ENCODE assay signal across 1 cellular context in the genomic region with DNA sequence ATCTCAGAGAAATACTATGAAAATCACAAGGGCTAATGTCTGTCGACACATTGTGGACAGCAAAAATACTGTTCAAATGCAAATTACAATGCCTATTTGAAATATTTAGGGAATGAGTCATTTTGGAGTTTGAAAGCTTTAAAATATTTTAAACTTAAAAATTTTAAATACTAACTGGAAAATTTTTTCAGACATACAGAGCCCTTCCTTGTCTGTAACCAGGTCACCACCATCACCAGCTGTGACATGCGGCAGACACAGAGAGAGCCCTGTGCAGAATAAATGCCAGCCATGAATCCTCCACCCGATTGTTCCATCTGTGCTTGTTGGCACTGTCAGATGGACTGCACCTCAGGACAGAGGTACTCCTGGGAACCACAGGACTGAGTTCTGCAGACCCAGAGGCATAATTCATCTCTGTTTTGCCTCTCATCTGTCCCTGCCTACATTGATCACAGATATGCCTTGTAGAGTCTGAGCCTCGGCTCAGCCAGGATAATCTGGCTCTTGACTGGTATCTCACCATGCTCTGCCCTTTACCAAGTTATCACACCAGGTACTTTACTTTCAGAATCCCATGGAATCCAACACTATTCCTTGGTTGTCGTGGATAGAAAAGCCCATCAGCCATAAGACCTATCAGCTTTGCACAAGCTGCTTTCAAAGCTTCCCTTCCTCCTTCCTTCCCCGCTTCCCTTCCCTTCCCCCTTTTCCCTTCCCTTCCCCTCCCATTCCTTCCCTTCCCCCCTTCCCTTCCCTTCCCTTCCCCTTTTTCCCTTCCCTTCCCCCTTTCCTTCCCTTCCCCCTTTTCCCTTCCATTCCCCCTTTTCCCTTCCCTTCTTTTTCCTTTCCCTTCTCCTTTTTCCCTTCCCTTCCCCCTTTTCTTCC.
TF ChIP-seq lines count a peak whose summit lies in the region.

No MANE protein-coding gene starts in this region.

TF ChIP-seq in PFSK-1, 5 proteins besides CTCF, POLR2A, EP300 and RAD21 (continued from another document):
- TF ChIP-seq, protein P1, sequence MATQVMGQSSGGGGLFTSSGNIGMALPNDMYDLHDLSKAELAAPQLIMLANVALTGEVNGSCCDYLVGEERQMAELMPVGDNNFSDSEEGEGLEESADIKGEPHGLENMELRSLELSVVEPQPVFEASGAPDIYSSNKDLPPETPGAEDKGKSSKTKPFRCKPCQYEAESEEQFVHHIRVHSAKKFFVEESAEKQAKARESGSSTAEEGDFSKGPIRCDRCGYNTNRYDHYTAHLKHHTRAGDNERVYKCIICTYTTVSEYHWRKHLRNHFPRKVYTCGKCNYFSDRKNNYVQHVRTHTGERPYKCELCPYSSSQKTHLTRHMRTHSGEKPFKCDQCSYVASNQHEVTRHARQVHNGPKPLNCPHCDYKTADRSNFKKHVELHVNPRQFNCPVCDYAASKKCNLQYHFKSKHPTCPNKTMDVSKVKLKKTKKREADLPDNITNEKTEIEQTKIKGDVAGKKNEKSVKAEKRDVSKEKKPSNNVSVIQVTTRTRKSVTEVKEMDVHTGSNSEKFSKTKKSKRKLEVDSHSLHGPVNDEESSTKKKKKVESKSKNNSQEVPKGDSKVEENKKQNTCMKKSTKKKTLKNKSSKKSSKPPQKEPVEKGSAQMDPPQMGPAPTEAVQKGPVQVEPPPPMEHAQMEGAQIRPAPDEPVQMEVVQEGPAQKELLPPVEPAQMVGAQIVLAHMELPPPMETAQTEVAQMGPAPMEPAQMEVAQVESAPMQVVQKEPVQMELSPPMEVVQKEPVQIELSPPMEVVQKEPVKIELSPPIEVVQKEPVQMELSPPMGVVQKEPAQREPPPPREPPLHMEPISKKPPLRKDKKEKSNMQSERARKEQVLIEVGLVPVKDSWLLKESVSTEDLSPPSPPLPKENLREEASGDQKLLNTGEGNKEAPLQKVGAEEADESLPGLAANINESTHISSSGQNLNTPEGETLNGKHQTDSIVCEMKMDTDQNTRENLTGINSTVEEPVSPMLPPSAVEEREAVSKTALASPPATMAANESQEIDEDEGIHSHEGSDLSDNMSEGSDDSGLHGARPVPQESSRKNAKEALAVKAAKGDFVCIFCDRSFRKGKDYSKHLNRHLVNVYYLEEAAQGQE (IDR thresholded peaks at IDR 0.05; ENCODE audit: insufficient read depth in 1 of 2, low read depth in 2 of 2, low read length in 2 of 2) = no peak
- no peak for TF ChIP-seq FOXP2 (optimal IDR thresholded peaks at IDR 0.05; ENCODE audit: borderline replicate concordance, extremely low read depth, extremely low read length, insufficient read depth)
